ENCODE assay signal across 8 cellular contexts in the genomic region with DNA sequence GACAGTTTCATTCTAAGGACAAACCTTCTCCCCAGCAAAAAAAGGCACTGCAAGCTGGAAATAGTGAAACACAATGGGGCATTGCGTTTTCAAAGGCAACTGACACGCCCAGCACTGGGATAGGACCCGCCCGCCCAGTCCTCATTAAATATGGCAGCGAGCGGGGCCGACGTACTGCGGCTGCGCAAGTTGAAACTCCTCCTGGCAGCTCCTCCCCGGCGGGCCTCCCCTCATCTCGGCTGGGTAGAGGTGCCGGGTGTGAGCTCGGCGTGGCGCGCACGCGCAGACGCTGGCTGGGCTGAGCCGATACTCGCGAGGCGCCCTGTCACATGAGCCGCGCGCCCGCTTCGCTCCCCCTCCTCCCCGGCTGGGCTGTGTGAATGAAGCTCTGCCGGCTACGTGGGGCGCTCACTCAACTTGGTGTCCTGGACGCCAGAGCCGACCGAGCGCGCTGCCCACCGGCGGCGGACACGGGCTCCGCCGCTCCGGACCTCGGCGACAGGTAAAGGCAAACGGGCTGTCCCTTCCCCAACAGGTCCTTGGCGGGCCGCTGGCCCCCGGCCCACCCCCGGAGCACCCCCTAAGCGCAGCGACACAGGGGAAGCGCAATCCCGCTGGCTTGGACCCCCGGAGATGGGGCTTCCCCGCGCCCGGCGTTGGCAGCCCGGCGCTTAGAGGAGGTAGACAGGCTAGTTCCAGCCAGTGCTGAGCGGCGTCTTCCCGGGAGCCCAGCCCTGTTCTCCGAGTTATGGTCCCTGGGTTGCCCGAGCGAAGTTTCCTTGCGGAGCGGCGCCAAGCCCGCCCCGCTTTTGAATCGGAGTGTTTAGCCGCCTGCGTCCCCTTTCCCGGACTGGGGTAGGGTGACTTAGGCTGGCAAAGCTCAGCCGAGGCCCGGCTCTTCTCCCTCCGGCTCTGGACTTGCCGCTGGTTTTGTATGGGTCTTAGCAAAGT. TPM values are rescaled to one million over a fixed set of nuclear protein-coding genes. Genes with fewer than 3 reads are reported as not detected.
DNase-seq lines count a peak whose midpoint lies in the region; ATAC-seq and TF ChIP-seq lines count a peak whose summit lies in the region.

A gene (plus strand): TSS at position 306 of the 951 bp plus-strand sequence. CDS start 2,703 bp downstream, outside the sequence.

- DNase-seq in AML-193 (lab: John Stamatoyannopoulos, UW) (peak; percentile 77 to 83), NCI-H460 (ENCODE audit: extremely low read depth, low read depth) (peak; percentile 95), kidney epithelial cell (ENCODE audit: low read depth) (peak; percentile 64)
- peak; percentile 82 to 87 for DNase-seq in activated CD4-positive, alpha-beta T cell treated with anti-CD3 and anti-CD28 coated beads for 24 hours (ENCODE audit: low read depth in 2 of 2)
- DNase-seq in stimulated activated CD4-positive, alpha-beta T cell treated with anti-CD3 and anti-CD28 coated beads, Interleukin-15, amount 100 ng/mL, for 48 hours (ENCODE audit: low read depth in 2 of 2) = peak; percentile 83 to 90

- H3K27me3 ChIP-seq in kidney epithelial cell (ENCODE audit: control insufficient read depth, insufficient read depth, low read length) = no peaks in the 10 kb centered on the region

- peak; percentile 50 for TF ChIP-seq POLR2A in GM19193 (IDR thresholded peaks at IDR 0.05; ENCODE audit: extremely low read depth, insufficient read depth, insufficient read length)

- no peak for TF ChIP-seq CTCF in kidney epithelial cell (IDR thresholded peaks at IDR 0.05; ENCODE audit: insufficient read depth, low read length, poor library complexity, severe bottlenecking)

- peak within 1 kb of the TSS; percentile 19 for H3K27ac ChIP-seq in cingulate gyrus (ENCODE audit: low read depth, low read length)

- no peaks in the 10 kb centered on the region for H3K36me3 ChIP-seq in kidney epithelial cell (ENCODE audit: control insufficient read depth, insufficient read depth, low read length)

- peak within 1 kb of the TSS; percentile 72 for H3K4me3 ChIP-seq in kidney epithelial cell (ENCODE audit: low read depth, low read length)

- ATAC-seq in HG03432 (IDR thresholded peaks at IDR 0.05; ENCODE audit: unreplicated experiment) = peak; percentile 97

RNA-seq across cellular contexts. Expression of the gene that starts here (rescaled TPM):
- 6.8 and 9.4 TPM in 2 replicates for total RNA-seq in NCI-H460 (2014; rRNA removed; shearing (Covaris generic))
- 7.0 and 8.4 TPM in 2 replicates for polyA plus RNA-seq in NCI-H460 (2014; cell fraction: nucleus; rRNA removed)
- 15.6 and 22.1 TPM in 2 replicates for total RNA-seq in kidney epithelial cell

Comparison
In these comparisons a context has a peak if more than half of its experiments do, and no peak if none do; other contexts are left out.
1. Peak in every context shown above with its lines: DNase-seq, ATAC-seq, H3K4me3 ChIP-seq and H3K27ac ChIP-seq.